In genomic region chr7:27423290-27423689, GRCh38 we compare ENCODE assay signal across 20 cellular contexts.
DNase-seq lines count a peak whose midpoint lies in the region; FAIRE-seq and TF ChIP-seq lines count a peak whose summit lies in the region.
"Had no signal": no experiment of that assay in that cellular context is flagged by ENCODE, and none has a peak within 500 bp of the region (broad histone marks: within the 10 kb centered on the region; RNA-seq: fewer than 3 reads in every experiment).

No MANE protein-coding gene starts in this region.

- in situ Hi-C loops in KBM-7 (cut with MboI; ENCODE audit: low pct_unique_long_range_greater_than_20kb, low sequenced_read_pairs), result no loop called here

- peak; percentile 54 for DNase-seq in Daoy (ENCODE audit: low read depth)
- DNase-seq in Peyer's patch, result peak in 2 of 3 donors; percentile 72 to 85
- peak; percentile 71 for DNase-seq in epithelial cell of proximal tubule (ENCODE audit: low read depth)
- DNase-seq in small intestine, result peak; percentile 80
- no peak for DNase-seq in NOMO-1 (lab: John Stamatoyannopoulos, UW; ENCODE audit: unreplicated experiment in 2 of 2)
- no peak for DNase-seq in KBM-7
- DNase-seq in NCI-H526 (lab: John Stamatoyannopoulos, UW), result no peak
- no peak for DNase-seq in OCI-M1 (lab: John Stamatoyannopoulos, UW)
- DNase-seq: activated naive CD4-positive, alpha-beta T cell treated with anti-CD3 and anti-CD28 coated beads, Interleukin-2, amount 10 ng/mL, durations not matched to agents 7 days and 5 days; activated T-cell treated with anti-CD3 and anti-CD28 coated beads for 4 hours; brain microvascular endothelial cell; DMS79; NCI-H1436 treated with DMSO at 0.1 percent for 48 hours; NCI-H2227 treated with DMSO at 0.1 percent for 48 hours; ovary; stimulated activated CD4-positive, alpha-beta T cell treated with anti-CD3 and anti-CD28 coated beads, Interleukin-4, amount 100 ng/mL, for 24 hours; stimulated activated CD8-positive, alpha-beta memory T cell treated with anti-CD3 and anti-CD28 coated beads, Interleukin-4, amount 100 ng/mL, for 48 hours; T1000 had no signal

- H3K27ac ChIP-seq in Peyer's patch (peak overlapping the region in 1 of 4 donors; percentile 38), small intestine (ENCODE audit: low read depth in 1 of 2, low read length in 1 of 2) (no peak overlapping the region)
- H3K27ac ChIP-seq: brain microvascular endothelial cell, KMS-11, ovary, SJSA1 had no signal

- H3K9me3 ChIP-seq in Peyer's patch (no peaks in the 10 kb centered on the region), small intestine (ENCODE audit: control insufficient read depth, low read depth) (no peaks in the 10 kb centered on the region)
- H3K9me3 ChIP-seq: ovary, SJSA1 had no signal

- H3K36me3 ChIP-seq in Peyer's patch, result no peaks in the 10 kb centered on the region
- no peaks in the 10 kb centered on the region for H3K36me3 ChIP-seq in small intestine (ENCODE audit: control insufficient read depth in 2 of 2, insufficient read depth in 2 of 2, low read length in 2 of 2)
- H3K36me3 ChIP-seq: brain microvascular endothelial cell, ovary, SJSA1 had no signal

- TF ChIP-seq CTCF in Peyer's patch (IDR thresholded peaks at IDR 0.05), result no peak
- TF ChIP-seq CTCF in epithelial cell of proximal tubule (conservative IDR thresholded peaks at IDR 0.05; ENCODE audit: low read depth, low read length), result no peak

- WGBS in small intestine, 3 donors, result 39 to 74% (median 52%) methylated on average over 8 of the region's 8 CpGs

- H3K27me3 ChIP-seq in Peyer's patch (no peaks in the 10 kb centered on the region), small intestine (ENCODE audit: control insufficient read depth in 2 of 2, insufficient read depth in 2 of 2, low read length in 2 of 2) (no peaks in the 10 kb centered on the region)
- H3K27me3 ChIP-seq: brain microvascular endothelial cell, ovary, SJSA1 had no signal

- H3K4me3 ChIP-seq in Peyer's patch (no peak overlapping the region), epithelial cell of proximal tubule (ENCODE audit: low read depth, low read length) (no peak overlapping the region), small intestine (ENCODE audit: low read depth in 1 of 2, low read length in 2 of 2) (no peak overlapping the region)
- H3K4me3 ChIP-seq: ovary, SJSA1 had no signal

- peaks cover 0 to 21% (median 0%) of the 10 kb centered on the region in 4 donors for H3K4me1 ChIP-seq in Peyer's patch
- peaks cover 3 to 4% of the 10 kb centered on the region in 2 donors for H3K4me1 ChIP-seq in small intestine (ENCODE audit: control insufficient read depth in 2 of 2, insufficient read depth in 1 of 2, low read depth in 1 of 2, low read length in 1 of 2)
- H3K4me1 ChIP-seq: SJSA1 had no signal

- no peak for FAIRE-seq in small intestine (lab: Jason Lieb, UNC)

- no peak for TF ChIP-seq POLR2A in Peyer's patch (IDR thresholded peaks at IDR 0.05)

Comparison
In these comparisons a context has a peak if more than half of its experiments do, and no peak if none do; other contexts are left out.
1. DNase-seq: peak in Daoy (single experiment), Peyer's patch (2 of 3), epithelial cell of proximal tubule (single experiment) and small intestine (single experiment); none in NOMO-1 (0 of 2), KBM-7 (single experiment), NCI-H526 (0 of 2) and OCI-M1 (single experiment).